Comparison of ENCODE assay signal across 20 cellular contexts in genomic region chr11:88491674-88492073, GRCh38.
"Had no signal": no experiment of that assay in that cellular context is flagged by ENCODE, and none has a peak within 500 bp of the region (broad histone marks: within the 10 kb centered on the region; RNA-seq: fewer than 3 reads in every experiment).

No MANE protein-coding gene starts in this region.

- H3K9me3 ChIP-seq: esophagus squamous epithelium, gastrocnemius medialis, left lung, lower lobe of right lung, mucosa of descending colon had no signal

- H3K4me3 ChIP-seq: coronary artery, dorsolateral prefrontal cortex, esophagus squamous epithelium, gastrocnemius medialis, heart right ventricle, left lung, lower lobe of right lung, mucosa of descending colon had no signal

- H3K27me3 ChIP-seq: dorsolateral prefrontal cortex, esophagus squamous epithelium, gastrocnemius medialis, heart right ventricle, left lung had no signal

- H3K4me1 ChIP-seq: esophagus squamous epithelium, gastrocnemius medialis, heart right ventricle, left lung, lower lobe of right lung had no signal

- H3K36me3 ChIP-seq: esophagus squamous epithelium, gastrocnemius medialis, heart right ventricle, left lung, lower lobe of right lung had no signal

- DNase-seq: dermis blood vessel endothelial cell; dorsolateral prefrontal cortex; effector CD4-positive, alpha-beta T cell; effector memory CD4-positive, alpha-beta T cell; esophagus squamous epithelium; foreskin fibroblast; foreskin melanocyte; gastrocnemius medialis; glutamatergic neuron; head of caudate nucleus; heart right ventricle; hippocampal formation; left cardiac atrium; left lung; left ventricle myocardium superior; lower lobe of right lung; mesenchymal stem cell; mucosa of descending colon; naive thymus-derived CD4-positive, alpha-beta T cell had no signal

- ATAC-seq: gastrocnemius medialis; heart right ventricle; left cardiac atrium; left lung; left ventricle myocardium superior; lower lobe of right lung; mucosa of descending colon; naive thymus-derived CD4-positive, alpha-beta T cell had no signal

- H3K27ac ChIP-seq: coronary artery, dorsolateral prefrontal cortex, esophagus squamous epithelium, gastrocnemius medialis, heart right ventricle, left lung, lower lobe of right lung had no signal
